ENCODE assay signal across 1 cellular context in the genomic region with DNA sequence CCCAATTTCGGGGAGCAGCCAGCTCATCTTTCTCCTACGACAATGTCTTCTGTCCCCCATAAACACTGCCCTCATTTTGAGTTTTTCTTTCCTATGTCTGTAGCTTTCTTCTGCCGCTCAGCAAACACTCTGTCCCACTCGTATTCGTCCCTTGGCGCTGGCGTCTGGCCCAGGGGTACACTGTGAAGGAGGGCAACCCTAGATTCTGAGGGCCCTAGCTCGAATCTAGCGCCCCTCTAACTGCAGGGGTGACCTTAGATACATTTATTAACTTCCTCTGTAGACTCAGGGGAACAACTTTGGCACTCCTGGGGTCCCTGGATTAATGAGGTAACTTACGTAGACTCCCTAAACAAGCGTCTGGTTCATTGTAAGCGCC.
TF ChIP-seq lines count a peak whose summit lies in the region.

No MANE protein-coding gene starts in this region.

TF ChIP-seq in GM23338, 12 proteins besides CTCF, POLR2A, EP300 and RAD21 (continued from another document):
- TF ChIP-seq, protein P1, sequence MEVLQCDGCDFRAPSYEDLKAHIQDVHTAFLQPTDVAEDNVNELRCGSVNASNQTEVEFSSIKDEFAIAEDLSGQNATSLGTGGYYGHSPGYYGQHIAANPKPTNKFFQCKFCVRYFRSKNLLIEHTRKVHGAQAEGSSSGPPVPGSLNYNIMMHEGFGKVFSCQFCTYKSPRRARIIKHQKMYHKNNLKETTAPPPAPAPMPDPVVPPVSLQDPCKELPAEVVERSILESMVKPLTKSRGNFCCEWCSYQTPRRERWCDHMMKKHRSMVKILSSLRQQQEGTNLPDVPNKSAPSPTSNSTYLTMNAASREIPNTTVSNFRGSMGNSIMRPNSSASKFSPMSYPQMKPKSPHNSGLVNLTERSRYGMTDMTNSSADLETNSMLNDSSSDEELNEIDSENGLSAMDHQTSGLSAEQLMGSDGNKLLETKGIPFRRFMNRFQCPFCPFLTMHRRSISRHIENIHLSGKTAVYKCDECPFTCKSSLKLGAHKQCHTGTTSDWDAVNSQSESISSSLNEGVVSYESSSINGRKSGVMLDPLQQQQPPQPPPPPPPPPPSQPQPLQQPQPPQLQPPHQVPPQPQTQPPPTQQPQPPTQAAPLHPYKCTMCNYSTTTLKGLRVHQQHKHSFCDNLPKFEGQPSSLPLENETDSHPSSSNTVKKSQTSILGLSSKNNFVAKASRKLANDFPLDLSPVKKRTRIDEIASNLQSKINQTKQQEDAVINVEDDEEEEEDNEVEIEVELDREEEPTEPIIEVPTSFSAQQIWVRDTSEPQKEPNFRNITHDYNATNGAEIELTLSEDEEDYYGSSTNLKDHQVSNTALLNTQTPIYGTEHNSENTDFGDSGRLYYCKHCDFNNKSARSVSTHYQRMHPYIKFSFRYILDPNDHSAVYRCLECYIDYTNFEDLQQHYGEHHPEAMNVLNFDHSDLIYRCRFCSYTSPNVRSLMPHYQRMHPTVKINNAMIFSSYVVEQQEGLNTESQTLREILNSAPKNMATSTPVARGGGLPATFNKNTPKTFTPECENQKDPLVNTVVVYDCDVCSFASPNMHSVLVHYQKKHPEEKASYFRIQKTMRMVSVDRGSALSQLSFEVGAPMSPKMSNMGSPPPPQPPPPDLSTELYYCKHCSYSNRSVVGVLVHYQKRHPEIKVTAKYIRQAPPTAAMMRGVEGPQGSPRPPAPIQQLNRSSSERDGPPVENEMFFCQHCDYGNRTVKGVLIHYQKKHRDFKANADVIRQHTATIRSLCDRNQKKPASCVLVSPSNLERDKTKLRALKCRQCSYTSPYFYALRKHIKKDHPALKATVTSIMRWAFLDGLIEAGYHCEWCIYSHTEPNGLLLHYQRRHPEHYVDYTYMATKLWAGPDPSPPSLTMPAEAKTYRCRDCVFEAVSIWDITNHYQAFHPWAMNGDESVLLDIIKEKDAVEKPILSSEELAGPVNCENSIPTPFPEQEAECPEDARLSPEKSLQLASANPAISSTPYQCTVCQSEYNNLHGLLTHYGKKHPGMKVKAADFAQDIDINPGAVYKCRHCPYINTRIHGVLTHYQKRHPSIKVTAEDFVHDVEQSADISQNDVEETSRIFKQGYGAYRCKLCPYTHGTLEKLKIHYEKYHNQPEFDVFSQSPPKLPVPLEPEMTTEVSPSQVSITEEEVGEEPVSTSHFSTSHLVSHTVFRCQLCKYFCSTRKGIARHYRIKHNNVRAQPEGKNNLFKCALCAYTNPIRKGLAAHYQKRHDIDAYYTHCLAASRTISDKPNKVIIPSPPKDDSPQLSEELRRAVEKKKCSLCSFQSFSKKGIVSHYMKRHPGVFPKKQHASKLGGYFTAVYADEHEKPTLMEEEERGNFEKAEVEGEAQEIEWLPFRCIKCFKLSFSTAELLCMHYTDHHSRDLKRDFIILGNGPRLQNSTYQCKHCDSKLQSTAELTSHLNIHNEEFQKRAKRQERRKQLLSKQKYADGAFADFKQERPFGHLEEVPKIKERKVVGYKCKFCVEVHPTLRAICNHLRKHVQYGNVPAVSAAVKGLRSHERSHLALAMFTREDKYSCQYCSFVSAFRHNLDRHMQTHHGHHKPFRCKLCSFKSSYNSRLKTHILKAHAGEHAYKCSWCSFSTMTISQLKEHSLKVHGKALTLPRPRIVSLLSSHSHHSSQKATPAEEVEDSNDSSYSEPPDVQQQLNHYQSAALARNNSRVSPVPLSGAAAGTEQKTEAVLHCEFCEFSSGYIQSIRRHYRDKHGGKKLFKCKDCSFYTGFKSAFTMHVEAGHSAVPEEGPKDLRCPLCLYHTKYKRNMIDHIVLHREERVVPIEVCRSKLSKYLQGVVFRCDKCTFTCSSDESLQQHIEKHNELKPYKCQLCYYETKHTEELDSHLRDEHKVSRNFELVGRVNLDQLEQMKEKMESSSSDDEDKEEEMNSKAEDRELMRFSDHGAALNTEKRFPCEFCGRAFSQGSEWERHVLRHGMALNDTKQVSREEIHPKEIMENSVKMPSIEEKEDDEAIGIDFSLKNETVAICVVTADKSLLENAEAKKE (CRISPR knock-in tag; IDR thresholded peaks at IDR 0.05) = no peak
- no peak for TF ChIP-seq NANOG (IDR thresholded peaks at IDR 0.05; ENCODE audit: borderline replicate concordance)
- no peak for TF ChIP-seq EZH2 (IDR thresholded peaks at IDR 0.05; ENCODE audit: low read depth, unreplicated experiment)
